ENCODE assay signal across 1 cellular context in genomic region chr7:5554287-5554785, GRCh38.
TF ChIP-seq lines count a peak whose summit lies in the region.

No MANE protein-coding gene starts in this region.

TF ChIP-seq in endothelial cell of umbilical vein, 7 proteins besides CTCF, POLR2A, EP300 and RAD21 (continued from another document):
- TF ChIP-seq, protein P1, sequence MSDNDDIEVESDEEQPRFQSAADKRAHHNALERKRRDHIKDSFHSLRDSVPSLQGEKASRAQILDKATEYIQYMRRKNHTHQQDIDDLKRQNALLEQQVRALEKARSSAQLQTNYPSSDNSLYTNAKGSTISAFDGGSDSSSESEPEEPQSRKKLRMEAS (IDR thresholded peaks at IDR 0.05; ENCODE audit: insufficient read depth, insufficient read length): no peak
- TF ChIP-seq JUN (IDR thresholded peaks at IDR 0.05; ENCODE audit: borderline replicate concordance, insufficient read depth, insufficient read length, low read depth) (no peak), GATA2 (IDR thresholded peaks at IDR 0.05; ENCODE audit: insufficient read depth, insufficient read length, low read depth, low read length) (no peak), POLR2AphosphoS5 (IDR thresholded peaks at IDR 0.05; ENCODE audit: insufficient read depth, low read depth, low read length) (no peak), EZH2 (IDR thresholded peaks at IDR 0.05; ENCODE audit: borderline replicate concordance, low read depth, low read length, severe bottlenecking) (no peak)
TF ChIP-seq in endothelial cell of umbilical vein: peak in this region for 0.
